ENCODE assay signal across 24 cellular contexts in the genomic region with DNA sequence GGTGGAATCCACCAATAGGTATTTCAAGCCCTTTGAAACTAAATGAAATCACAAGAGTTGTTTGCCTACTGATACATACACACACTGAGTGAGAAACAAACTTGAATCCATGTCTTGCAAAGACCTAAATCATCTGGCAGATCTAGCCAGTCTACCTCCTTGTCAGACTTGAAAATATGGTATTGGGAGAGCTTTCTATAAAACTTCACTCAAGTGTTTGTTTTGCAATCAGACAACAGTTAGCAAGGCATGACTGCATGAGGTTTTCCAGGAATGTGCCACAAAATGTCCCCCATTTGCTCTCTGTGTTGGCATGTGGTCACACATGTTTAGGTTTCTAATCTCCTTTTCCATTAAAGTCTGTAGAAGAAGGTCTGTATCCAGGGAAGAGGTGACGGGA. TPM values are rescaled to one million over a fixed set of nuclear protein-coding genes. Genes with fewer than 3 reads are reported as not detected.
"Had no signal": no experiment of that assay in that cellular context is flagged by ENCODE, and none has a peak within 500 bp of the region (broad histone marks: within the 10 kb centered on the region; RNA-seq: fewer than 3 reads in every experiment).

No MANE protein-coding gene starts in this region.

- H3K9me3 ChIP-seq: lower lobe of right lung, pancreas, prostate gland, right lobe of liver, tibial nerve, uterus had no signal

- ATAC-seq: left cardiac atrium; left lobe of liver; naive thymus-derived CD8-positive, alpha-beta T cell; pancreas; right lobe of liver; stimulated activated memory B cell treated with anti-CD40 and anti-IgM and Interleukin-4, amounts not matched to agents 10 μg/mL and 1 μg/mL and 100 μg/mL, for 72 hours; stimulated activated naive CD8-positive, alpha-beta T cell treated with anti-CD3 and anti-CD28 coated beads, Interleukin-15, amount 100 ng/mL, for 72 hours had no signal

- DNase-seq: hippocampal formation; kidney glomerular epithelial cell; left cardiac atrium; lower lobe of right lung; mammary epithelial cell; mesenchymal stem cell; naive thymus-derived CD8-positive, alpha-beta T cell; nucleus accumbens; pancreas; posterior cingulate gyrus; right lobe of liver; stimulated activated CD4-positive, alpha-beta T cell treated with anti-CD3 and anti-CD28 coated beads, Interleukin-1b, Interleukin-23, amount 100 ng/mL, for 48 hours; stimulated activated CD4-positive, alpha-beta T cell treated with anti-CD3 and anti-CD28 coated beads, Interleukin-2, amount 100 ng/mL, for 48 hours; stimulated activated CD4-positive, alpha-beta T cell treated with anti-CD3 and anti-CD28 coated beads, Interleukin-4, amount 100 ng/mL, for 4 hours; stimulated activated CD8-positive, alpha-beta memory T cell treated with anti-CD3 and anti-CD28 coated beads, Interleukin-4, amount 100 ng/mL, for 48 hours; stimulated activated naive CD4-positive, alpha-beta T cell treated with Interleukin-2 at 50 U/mL for 16 hours; stimulated activated naive CD8-positive, alpha-beta T cell treated with anti-CD3 and anti-CD28 coated beads, Interleukin-15, amount 100 ng/mL, for 72 hours; uterus had no signal

- H3K27ac ChIP-seq: lower lobe of right lung, pancreas, prostate gland, right lobe of liver, tibial nerve, uterus had no signal

- H3K27me3 ChIP-seq: right lobe of liver, tibial nerve, uterus had no signal

- H3K4me1 ChIP-seq: lower lobe of right lung, pancreas, prostate gland, right lobe of liver, tibial nerve, uterus had no signal

- H3K4me3 ChIP-seq: lower lobe of right lung, pancreas, prostate gland, right lobe of liver, smooth muscle cell, tibial nerve, uterus had no signal

- H3K36me3 ChIP-seq: lower lobe of right lung, pancreas, prostate gland, right lobe of liver, tibial nerve, uterus had no signal

RNA-seq across cellular contexts. Expression of a gene that starts 52.4 kb away (rescaled TPM):
- total RNA-seq: tibial nerve, ureter had no signal
